Comparison of ENCODE assay signal across 24 cellular contexts in the genomic region with DNA sequence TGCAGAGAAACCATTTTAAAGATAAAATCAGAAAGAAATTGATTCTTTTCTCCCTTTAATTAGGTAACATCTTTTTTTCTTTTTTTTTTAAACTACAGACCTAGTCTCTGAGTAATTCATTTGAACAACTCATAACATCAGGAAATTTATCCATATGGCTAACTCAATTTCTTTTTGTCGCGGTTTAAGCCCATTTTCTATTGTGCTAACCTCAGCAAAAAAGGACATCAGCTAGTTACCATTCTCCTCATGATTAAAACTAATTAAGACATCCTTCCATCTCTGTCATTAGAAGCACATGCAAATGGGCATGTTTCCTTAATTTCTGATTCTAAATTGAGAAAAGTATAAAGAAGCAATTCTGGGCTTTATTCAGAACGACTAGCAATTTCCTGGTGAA.
"Had no signal": no experiment of that assay in that cellular context is flagged by ENCODE, and none has a peak within 500 bp of the region (broad histone marks: within the 10 kb centered on the region; RNA-seq: fewer than 3 reads in every experiment).

No MANE protein-coding gene starts in this region.

- H3K27ac ChIP-seq: left lung, lower lobe of right lung, ovary, right atrium auricular region, skin epidermis, tibial nerve, uterus had no signal

- DNase-seq: hippocampal formation; left colon; left lung; lower lobe of right lung; mammary epithelial cell; mesenchymal stem cell; naive B cell; natural killer cell; ovary; stimulated activated CD4-positive, alpha-beta T cell treated with anti-CD3 and anti-CD28 coated beads, Interleukin-12 subunit alpha, Interleukin-12 subunit beta, amount 100 ng/mL, for 4 hours; stimulated activated CD4-positive, alpha-beta T cell treated with anti-CD3 and anti-CD28 coated beads, Interleukin-15, amount 100 ng/mL, for 24 hours; stimulated activated CD4-positive, alpha-beta T cell treated with anti-CD3 and anti-CD28 coated beads, Interleukin-2, amount 100 ng/mL, for 24 hours; stimulated activated CD4-positive, alpha-beta T cell treated with anti-CD3 and anti-CD28 coated beads, Interleukin-4, amount 100 ng/mL, for 24 hours; stimulated activated naive CD4-positive, alpha-beta T cell; uterus had no signal

- H3K4me1 Mint-ChIP-seq: natural killer cell; stimulated activated effector memory CD8-positive, alpha-beta T cell treated with anti-CD3 and anti-CD28 coated beads, Interleukin-12 subunit alpha, Interleukin-12 subunit beta, amount 100 ng/mL, for 72 hours had no signal

- H3K4me3 ChIP-seq: left lung, lower lobe of right lung, ovary, right atrium auricular region, skin epidermis, tibial nerve, uterus had no signal

- H3K4me1 ChIP-seq: left lung, lower lobe of right lung, right atrium auricular region, uterus had no signal

- H3K9me3 Mint-ChIP-seq: stimulated activated effector memory CD8-positive, alpha-beta T cell treated with anti-CD3 and anti-CD28 coated beads, Interleukin-12 subunit alpha, Interleukin-12 subunit beta, amount 100 ng/mL, for 72 hours; stimulated activated naive CD8-positive, alpha-beta T cell treated with anti-CD3 and anti-CD28 coated beads, Interleukin-15, Interleukin-2, amounts not matched to agents 100 ng/mL and 50 ng/mL, for 24 hours; type B pancreatic cell had no signal

- H3K9me3 ChIP-seq: lower lobe of right lung, ovary, right atrium auricular region, uterus had no signal

- H3K36me3 ChIP-seq: left lung, lower lobe of right lung, ovary, right atrium auricular region, tibial nerve, uterus had no signal

- H3K4me3 Mint-ChIP-seq: naive B cell; natural killer cell; stimulated activated effector memory CD8-positive, alpha-beta T cell treated with anti-CD3 and anti-CD28 coated beads, Interleukin-12 subunit alpha, Interleukin-12 subunit beta, amount 100 ng/mL, for 72 hours; stimulated activated naive CD8-positive, alpha-beta T cell treated with anti-CD3 and anti-CD28 coated beads, Interleukin-15, Interleukin-2, amounts not matched to agents 100 ng/mL and 50 ng/mL, for 24 hours; type B pancreatic cell had no signal

- H3K27me3 ChIP-seq: left lung, ovary, right atrium auricular region, tibial nerve, uterus had no signal

- ATAC-seq: left colon; left lung; lower lobe of right lung; natural killer cell; sciatic nerve; stimulated activated effector memory CD8-positive, alpha-beta T cell treated with anti-CD3 and anti-CD28 coated beads, Interleukin-12 subunit alpha, Interleukin-12 subunit beta, amount 100 ng/mL, for 72 hours had no signal

- H3K27me3 Mint-ChIP-seq: progenitor cell of endocrine pancreas; stimulated activated naive CD8-positive, alpha-beta T cell treated with anti-CD3 and anti-CD28 coated beads, Interleukin-15, Interleukin-2, amounts not matched to agents 100 ng/mL and 50 ng/mL, for 24 hours; type B pancreatic cell had no signal

- H3K27ac Mint-ChIP-seq: natural killer cell; progenitor cell of endocrine pancreas; stimulated activated effector memory CD8-positive, alpha-beta T cell treated with anti-CD3 and anti-CD28 coated beads, Interleukin-12 subunit alpha, Interleukin-12 subunit beta, amount 100 ng/mL, for 72 hours; stimulated activated naive CD8-positive, alpha-beta T cell treated with anti-CD3 and anti-CD28 coated beads, Interleukin-15, Interleukin-2, amounts not matched to agents 100 ng/mL and 50 ng/mL, for 24 hours; type B pancreatic cell had no signal

- FAIRE-seq: keratinocyte had no signal

- H3K36me3 Mint-ChIP-seq: naive B cell; natural killer cell; stimulated activated effector memory CD8-positive, alpha-beta T cell treated with anti-CD3 and anti-CD28 coated beads, Interleukin-12 subunit alpha, Interleukin-12 subunit beta, amount 100 ng/mL, for 72 hours; type B pancreatic cell had no signal
